In the genomic region with DNA sequence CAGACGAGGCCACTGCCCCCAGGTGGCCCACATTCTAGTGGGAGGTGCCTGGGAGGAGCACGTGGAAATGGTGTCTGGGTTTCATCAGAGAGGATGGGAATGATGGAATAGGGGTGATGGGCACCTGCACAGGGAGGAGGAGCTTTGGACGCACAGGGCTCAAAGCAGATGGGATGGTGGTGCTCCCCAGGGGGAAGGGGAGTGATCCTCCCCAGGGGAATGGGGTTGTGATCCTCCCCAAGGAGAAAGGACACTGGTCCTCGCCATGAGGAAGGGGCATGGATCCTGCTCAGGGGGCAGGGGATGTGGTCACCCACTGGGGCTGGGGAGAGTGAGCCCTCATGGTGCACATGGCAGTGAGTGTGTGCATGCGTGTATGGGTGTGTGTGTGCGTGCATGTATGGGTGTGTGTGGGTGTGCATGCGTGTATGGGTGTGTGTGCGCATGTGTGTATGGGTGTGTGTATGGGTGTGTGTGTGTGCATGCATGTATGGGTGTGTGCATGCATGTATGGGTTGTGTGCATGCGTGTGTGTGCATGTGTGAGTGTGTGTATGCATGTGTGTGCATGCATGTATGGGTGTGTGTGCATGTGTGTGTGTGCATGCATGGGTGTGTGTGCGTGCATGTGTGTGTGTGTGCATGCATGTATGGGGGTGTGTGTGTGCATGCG, we compare ENCODE assay signal across 1 cellular context.
TF ChIP-seq lines count a peak whose summit lies in the region.

No MANE protein-coding gene starts in this region.

TF ChIP-seq in HepG2, 621 proteins besides CTCF, POLR2A, EP300 and RAD21 (continues in another document):
- TF ChIP-seq FOSL2 (CRISPR knock-in tag; IDR thresholded peaks at IDR 0.05) (no peak), FOXP1 (IDR thresholded peaks at IDR 0.05) (peak; percentile 42; the same call in 1 of the 2 replicates), FOXP1 (CRISPR knock-in tag; IDR thresholded peaks at IDR 0.05) (no peak), RFX5 (IDR thresholded peaks at IDR 0.05; ENCODE audit: low read depth, low read length) (no peak), KLF16 (CRISPR knock-in tag; IDR thresholded peaks at IDR 0.05) (no peak), SALL1 (CRISPR knock-in tag; IDR thresholded peaks at IDR 0.05) (no peak), PAF1 (CRISPR knock-in tag; IDR thresholded peaks at IDR 0.05) (no peak), ATRX (CRISPR knock-in tag; IDR thresholded peaks at IDR 0.05; ENCODE audit: borderline replicate concordance) (no peak), KLF15 (CRISPR knock-in tag; IDR thresholded peaks at IDR 0.05; ENCODE audit: borderline replicate concordance) (no peak), SOX6 (IDR thresholded peaks at IDR 0.05) (0 out of 2 replicates have a peak, but pooled peaks have one; percentile 55), SOX6 (CRISPR knock-in tag; IDR thresholded peaks at IDR 0.05) (no peak), ELF3 (CRISPR knock-in tag; IDR thresholded peaks at IDR 0.05) (no peak), SP5 (CRISPR knock-in tag; IDR thresholded peaks at IDR 0.05; ENCODE audit: borderline replicate concordance, low read depth) (no peak), MYNN (CRISPR knock-in tag; IDR thresholded peaks at IDR 0.05; ENCODE audit: low read depth) (no peak), MAFG (CRISPR knock-in tag; IDR thresholded peaks at IDR 0.05) (no peak), SMAD1 (CRISPR knock-in tag; IDR thresholded peaks at IDR 0.05; ENCODE audit: borderline replicate concordance, low read depth) (no peak), ZFP36L1 (CRISPR knock-in tag; IDR thresholded peaks at IDR 0.05) (no peak), TP53 (CRISPR knock-in tag; conservative IDR thresholded peaks at IDR 0.05) (no peak), ZNF598 (CRISPR knock-in tag; IDR thresholded peaks at IDR 0.05; ENCODE audit: borderline replicate concordance) (no peak), ZNF761 (CRISPR knock-in tag; conservative IDR thresholded peaks at IDR 0.05) (no peak), SSRP1 (CRISPR knock-in tag; IDR thresholded peaks at IDR 0.05) (no peak), MTF2 (CRISPR knock-in tag; IDR thresholded peaks at IDR 0.05; ENCODE audit: borderline replicate concordance) (no peak), HNF4G (IDR thresholded peaks at IDR 0.05; ENCODE audit: borderline replicate concordance, low read depth, low read length) (no peak), HNF4G (CRISPR knock-in tag; IDR thresholded peaks at IDR 0.05; ENCODE audit: borderline replicate concordance, low read depth) (no peak), ZNF121 (CRISPR knock-in tag; IDR thresholded peaks at IDR 0.05) (no peak), KDM5A (IDR thresholded peaks at IDR 0.05; ENCODE audit: borderline replicate concordance, low read length) (no peak), ZNF460 (CRISPR knock-in tag; IDR thresholded peaks at IDR 0.05; ENCODE audit: borderline replicate concordance) (no peak), MED8 (CRISPR knock-in tag; IDR thresholded peaks at IDR 0.05; ENCODE audit: insufficient replicate concordance) (no peak), NR2F1 (CRISPR knock-in tag; IDR thresholded peaks at IDR 0.05) (no peak), HCFC1 (IDR thresholded peaks at IDR 0.05; ENCODE audit: low read depth, low read length) (no peak), CREM (IDR thresholded peaks at IDR 0.05) (no peak), CREM (CRISPR knock-in tag; IDR thresholded peaks at IDR 0.05) (no peak), ESRRA (CRISPR knock-in tag; IDR thresholded peaks at IDR 0.05; ENCODE audit: low read depth) (no peak), IKZF1 (IDR thresholded peaks at IDR 0.05) (peak; percentile 43; the same call in 1 of the 2 replicates), ZNF652 (CRISPR knock-in tag; IDR thresholded peaks at IDR 0.05; ENCODE audit: borderline replicate concordance, low read depth) (no peak), ZNF644 (CRISPR knock-in tag; IDR thresholded peaks at IDR 0.05; ENCODE audit: low read depth) (no peak), JUND (CRISPR knock-in tag; IDR thresholded peaks at IDR 0.05) (no peak), XRCC5 (optimal IDR thresholded peaks at IDR 0.05; ENCODE audit: low read length) (no peak), FOXA3 (CRISPR knock-in tag; IDR thresholded peaks at IDR 0.05) (no peak), TBX2 (CRISPR knock-in tag; IDR thresholded peaks at IDR 0.05; ENCODE audit: borderline replicate concordance) (no peak), ZC3H4 (CRISPR knock-in tag; IDR thresholded peaks at IDR 0.05; ENCODE audit: borderline replicate concordance) (no peak), LCORL (IDR thresholded peaks at IDR 0.05) (peak; percentile 47; the same call in 1 of the 2 replicates), LCORL (CRISPR knock-in tag; IDR thresholded peaks at IDR 0.05) (no peak), HMG20A (CRISPR knock-in tag; IDR thresholded peaks at IDR 0.05; ENCODE audit: borderline replicate concordance) (no peak), HES4 (CRISPR knock-in tag; IDR thresholded peaks at IDR 0.05; ENCODE audit: borderline replicate concordance) (no peak), GLI4 (CRISPR knock-in tag; IDR thresholded peaks at IDR 0.05; ENCODE audit: borderline replicate concordance) (no peak), TMF1 (CRISPR knock-in tag; IDR thresholded peaks at IDR 0.05; ENCODE audit: low read depth) (no peak), ZNF781 (CRISPR knock-in tag; IDR thresholded peaks at IDR 0.05; ENCODE audit: borderline replicate concordance, not compliant biosample characterization) (no peak)
- TF ChIP-seq, protein P1, sequence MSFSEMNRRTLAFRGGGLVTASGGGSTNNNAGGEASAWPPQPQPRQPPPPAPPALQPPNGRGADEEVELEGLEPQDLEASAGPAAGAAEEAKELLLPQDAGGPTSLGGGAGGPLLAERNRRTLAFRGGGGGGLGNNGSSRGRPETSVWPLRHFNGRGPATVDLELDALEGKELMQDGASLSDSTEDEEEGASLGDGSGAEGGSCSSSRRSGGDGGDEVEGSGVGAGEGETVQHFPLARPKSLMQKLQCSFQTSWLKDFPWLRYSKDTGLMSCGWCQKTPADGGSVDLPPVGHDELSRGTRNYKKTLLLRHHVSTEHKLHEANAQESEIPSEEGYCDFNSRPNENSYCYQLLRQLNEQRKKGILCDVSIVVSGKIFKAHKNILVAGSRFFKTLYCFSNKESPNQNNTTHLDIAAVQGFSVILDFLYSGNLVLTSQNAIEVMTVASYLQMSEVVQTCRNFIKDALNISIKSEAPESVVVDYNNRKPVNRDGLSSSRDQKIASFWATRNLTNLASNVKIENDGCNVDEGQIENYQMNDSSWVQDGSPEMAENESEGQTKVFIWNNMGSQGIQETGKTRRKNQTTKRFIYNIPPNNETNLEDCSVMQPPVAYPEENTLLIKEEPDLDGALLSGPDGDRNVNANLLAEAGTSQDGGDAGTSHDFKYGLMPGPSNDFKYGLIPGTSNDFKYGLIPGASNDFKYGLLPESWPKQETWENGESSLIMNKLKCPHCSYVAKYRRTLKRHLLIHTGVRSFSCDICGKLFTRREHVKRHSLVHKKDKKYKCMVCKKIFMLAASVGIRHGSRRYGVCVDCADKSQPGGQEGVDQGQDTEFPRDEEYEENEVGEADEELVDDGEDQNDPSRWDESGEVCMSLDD (CRISPR knock-in tag; IDR thresholded peaks at IDR 0.05; ENCODE audit: borderline replicate concordance) = no peak
- TF ChIP-seq, protein P2, sequence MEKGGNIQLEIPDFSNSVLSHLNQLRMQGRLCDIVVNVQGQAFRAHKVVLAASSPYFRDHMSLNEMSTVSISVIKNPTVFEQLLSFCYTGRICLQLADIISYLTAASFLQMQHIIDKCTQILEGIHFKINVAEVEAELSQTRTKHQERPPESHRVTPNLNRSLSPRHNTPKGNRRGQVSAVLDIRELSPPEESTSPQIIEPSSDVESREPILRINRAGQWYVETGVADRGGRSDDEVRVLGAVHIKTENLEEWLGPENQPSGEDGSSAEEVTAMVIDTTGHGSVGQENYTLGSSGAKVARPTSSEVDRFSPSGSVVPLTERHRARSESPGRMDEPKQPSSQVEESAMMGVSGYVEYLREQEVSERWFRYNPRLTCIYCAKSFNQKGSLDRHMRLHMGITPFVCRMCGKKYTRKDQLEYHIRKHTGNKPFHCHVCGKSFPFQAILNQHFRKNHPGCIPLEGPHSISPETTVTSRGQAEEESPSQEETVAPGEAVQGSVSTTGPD (CRISPR knock-in tag; IDR thresholded peaks at IDR 0.05) = no peak
- TF ChIP-seq, protein P3, sequence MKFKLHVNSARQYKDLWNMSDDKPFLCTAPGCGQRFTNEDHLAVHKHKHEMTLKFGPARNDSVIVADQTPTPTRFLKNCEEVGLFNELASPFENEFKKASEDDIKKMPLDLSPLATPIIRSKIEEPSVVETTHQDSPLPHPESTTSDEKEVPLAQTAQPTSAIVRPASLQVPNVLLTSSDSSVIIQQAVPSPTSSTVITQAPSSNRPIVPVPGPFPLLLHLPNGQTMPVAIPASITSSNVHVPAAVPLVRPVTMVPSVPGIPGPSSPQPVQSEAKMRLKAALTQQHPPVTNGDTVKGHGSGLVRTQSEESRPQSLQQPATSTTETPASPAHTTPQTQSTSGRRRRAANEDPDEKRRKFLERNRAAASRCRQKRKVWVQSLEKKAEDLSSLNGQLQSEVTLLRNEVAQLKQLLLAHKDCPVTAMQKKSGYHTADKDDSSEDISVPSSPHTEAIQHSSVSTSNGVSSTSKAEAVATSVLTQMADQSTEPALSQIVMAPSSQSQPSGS (CRISPR knock-in tag; IDR thresholded peaks at IDR 0.05) = no peak
- TF ChIP-seq, protein P4, sequence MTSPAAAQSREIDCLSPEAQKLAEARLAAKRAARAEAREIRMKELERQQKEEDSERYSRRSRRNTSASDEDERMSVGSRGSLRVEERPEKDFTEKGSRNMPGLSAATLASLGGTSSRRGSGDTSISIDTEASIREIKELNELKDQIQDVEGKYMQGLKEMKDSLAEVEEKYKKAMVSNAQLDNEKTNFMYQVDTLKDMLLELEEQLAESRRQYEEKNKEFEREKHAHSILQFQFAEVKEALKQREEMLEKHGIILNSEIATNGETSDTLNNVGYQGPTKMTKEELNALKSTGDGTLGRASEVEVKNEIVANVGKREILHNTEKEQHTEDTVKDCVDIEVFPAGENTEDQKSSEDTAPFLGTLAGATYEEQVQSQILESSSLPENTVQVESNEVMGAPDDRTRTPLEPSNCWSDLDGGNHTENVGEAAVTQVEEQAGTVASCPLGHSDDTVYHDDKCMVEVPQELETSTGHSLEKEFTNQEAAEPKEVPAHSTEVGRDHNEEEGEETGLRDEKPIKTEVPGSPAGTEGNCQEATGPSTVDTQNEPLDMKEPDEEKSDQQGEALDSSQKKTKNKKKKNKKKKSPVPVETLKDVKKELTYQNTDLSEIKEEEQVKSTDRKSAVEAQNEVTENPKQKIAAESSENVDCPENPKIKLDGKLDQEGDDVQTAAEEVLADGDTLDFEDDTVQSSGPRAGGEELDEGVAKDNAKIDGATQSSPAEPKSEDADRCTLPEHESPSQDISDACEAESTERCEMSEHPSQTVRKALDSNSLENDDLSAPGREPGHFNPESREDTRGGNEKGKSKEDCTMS (CRISPR knock-in tag; conservative IDR thresholded peaks at IDR 0.05) = no peak
- TF ChIP-seq, protein P5, sequence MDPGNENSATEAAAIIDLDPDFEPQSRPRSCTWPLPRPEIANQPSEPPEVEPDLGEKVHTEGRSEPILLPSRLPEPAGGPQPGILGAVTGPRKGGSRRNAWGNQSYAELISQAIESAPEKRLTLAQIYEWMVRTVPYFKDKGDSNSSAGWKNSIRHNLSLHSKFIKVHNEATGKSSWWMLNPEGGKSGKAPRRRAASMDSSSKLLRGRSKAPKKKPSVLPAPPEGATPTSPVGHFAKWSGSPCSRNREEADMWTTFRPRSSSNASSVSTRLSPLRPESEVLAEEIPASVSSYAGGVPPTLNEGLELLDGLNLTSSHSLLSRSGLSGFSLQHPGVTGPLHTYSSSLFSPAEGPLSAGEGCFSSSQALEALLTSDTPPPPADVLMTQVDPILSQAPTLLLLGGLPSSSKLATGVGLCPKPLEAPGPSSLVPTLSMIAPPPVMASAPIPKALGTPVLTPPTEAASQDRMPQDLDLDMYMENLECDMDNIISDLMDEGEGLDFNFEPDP (CRISPR knock-in tag; conservative IDR thresholded peaks at IDR 0.05) = no peak
- TF ChIP-seq, protein P6, sequence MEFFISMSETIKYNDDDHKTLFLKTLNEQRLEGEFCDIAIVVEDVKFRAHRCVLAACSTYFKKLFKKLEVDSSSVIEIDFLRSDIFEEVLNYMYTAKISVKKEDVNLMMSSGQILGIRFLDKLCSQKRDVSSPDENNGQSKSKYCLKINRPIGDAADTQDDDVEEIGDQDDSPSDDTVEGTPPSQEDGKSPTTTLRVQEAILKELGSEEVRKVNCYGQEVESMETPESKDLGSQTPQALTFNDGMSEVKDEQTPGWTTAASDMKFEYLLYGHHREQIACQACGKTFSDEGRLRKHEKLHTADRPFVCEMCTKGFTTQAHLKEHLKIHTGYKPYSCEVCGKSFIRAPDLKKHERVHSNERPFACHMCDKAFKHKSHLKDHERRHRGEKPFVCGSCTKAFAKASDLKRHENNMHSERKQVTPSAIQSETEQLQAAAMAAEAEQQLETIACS (CRISPR knock-in tag; IDR thresholded peaks at IDR 0.05) = no peak
- TF ChIP-seq, protein P7, sequence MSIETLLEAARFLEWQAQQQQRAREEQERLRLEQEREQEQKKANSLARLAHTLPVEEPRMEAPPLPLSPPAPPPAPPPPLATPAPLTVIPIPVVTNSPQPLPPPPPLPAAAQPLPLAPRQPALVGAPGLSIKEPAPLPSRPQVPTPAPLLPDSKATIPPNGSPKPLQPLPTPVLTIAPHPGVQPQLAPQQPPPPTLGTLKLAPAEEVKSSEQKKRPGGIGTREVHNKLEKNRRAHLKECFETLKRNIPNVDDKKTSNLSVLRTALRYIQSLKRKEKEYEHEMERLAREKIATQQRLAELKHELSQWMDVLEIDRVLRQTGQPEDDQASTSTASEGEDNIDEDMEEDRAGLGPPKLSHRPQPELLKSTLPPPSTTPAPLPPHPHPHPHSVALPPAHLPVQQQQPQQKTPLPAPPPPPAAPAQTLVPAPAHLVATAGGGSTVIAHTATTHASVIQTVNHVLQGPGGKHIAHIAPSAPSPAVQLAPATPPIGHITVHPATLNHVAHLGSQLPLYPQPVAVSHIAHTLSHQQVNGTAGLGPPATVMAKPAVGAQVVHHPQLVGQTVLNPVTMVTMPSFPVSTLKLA (IDR thresholded peaks at IDR 0.05) = peak; percentile 91
- TF ChIP-seq, protein P8, sequence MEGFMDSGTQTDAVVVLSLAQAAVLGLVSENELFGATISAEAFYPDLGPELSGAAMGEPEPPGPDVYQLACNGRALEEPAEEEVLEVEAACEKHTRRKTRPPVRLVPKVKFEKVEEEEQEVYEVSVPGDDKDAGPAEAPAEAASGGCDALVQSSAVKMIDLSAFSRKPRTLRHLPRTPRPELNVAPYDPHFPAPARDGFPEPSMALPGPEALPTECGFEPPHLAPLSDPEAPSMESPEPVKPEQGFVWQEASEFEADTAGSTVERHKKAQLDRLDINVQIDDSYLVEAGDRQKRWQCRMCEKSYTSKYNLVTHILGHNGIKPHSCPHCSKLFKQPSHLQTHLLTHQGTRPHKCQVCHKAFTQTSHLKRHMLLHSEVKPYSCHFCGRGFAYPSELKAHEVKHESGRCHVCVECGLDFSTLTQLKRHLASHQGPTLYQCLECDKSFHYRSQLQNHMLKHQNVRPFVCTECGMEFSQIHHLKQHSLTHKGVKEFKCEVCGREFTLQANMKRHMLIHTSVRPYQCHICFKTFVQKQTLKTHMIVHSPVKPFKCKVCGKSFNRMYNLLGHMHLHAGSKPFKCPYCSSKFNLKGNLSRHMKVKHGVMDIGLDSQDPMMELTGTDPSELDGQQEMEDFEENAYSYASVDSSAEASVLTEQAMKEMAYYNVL (CRISPR knock-in tag; IDR thresholded peaks at IDR 0.05; ENCODE audit: borderline replicate concordance) = no peak
- TF ChIP-seq, protein P9, sequence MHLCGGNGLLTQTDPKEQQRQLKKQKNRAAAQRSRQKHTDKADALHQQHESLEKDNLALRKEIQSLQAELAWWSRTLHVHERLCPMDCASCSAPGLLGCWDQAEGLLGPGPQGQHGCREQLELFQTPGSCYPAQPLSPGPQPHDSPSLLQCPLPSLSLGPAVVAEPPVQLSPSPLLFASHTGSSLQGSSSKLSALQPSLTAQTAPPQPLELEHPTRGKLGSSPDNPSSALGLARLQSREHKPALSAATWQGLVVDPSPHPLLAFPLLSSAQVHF (CRISPR knock-in tag; IDR thresholded peaks at IDR 0.05) = no peak
